In the genomic region with DNA sequence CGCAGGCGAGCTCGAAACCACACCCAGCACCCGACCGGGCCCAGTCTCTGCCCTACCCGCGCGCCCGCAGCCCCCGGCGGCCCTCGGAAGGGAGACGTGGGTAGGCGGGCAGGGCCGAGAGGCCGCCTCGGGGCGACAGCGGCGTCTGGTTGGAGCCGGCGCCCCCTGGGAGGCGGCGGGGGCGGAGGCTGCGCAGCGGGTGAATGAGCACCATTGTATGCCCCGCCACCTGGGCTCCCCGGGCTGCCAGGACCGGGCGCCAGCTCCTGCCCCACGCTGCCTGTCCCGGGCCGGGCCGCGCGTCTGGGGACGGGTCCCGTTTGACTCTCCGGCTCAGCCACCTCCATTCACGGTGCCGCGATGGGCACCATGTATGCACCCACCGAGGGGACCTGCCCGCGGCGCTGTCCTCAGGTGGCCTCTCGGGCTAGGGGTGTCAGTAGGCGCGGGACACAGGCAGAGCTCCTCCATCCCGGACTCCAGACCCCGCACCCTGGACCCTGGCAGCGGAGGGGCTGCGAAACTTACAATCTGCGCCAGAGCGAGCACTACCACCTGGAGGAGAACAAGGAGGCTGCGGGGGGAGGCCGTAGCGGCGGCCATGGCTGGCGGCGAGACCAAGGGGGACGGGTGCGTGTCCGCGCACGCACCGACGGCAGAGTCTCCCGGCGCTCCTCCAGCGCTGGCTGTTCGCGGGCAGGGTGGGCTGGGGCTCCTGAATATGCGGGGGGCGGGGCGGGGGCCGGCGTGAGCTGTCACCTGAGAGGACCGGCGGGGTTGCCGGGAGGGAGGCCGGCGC, we compare ENCODE assay signal across 8 cellular contexts. TPM values are rescaled to one million over a fixed set of nuclear protein-coding genes. Genes with fewer than 3 reads are reported as not detected.
DNase-seq lines count a peak whose midpoint lies in the region; ATAC-seq and TF ChIP-seq lines count a peak whose summit lies in the region.

A gene (minus strand): TSS at position 692 of the 799 bp plus-strand sequence. CDS start 89 bp downstream, at position 603.

- DNase-seq in Calu3: peak; percentile 67
- peak; percentile 29 for DNase-seq in MM.1S
- peak; percentile 62 for DNase-seq in activated CD4-positive, CD25-positive, alpha-beta regulatory T cell treated with anti-CD3 and anti-CD28 coated beads, Interleukin-2, amount 50 U/mL, for 72 hours
- DNase-seq in right lobe of liver: no peak
- DNase-seq in stimulated activated CD4-positive, alpha-beta T cell treated with anti-CD3 and anti-CD28 coated beads, TNF-alpha, amount 100 ng/mL, for 24 hours (ENCODE audit: low read depth in 3 of 3): peak; percentile 17 to 56 (median 26)

- H3K36me3 Mint-ChIP-seq in Calu3 (ENCODE audit: insufficient read depth, unreplicated experiment): peaks cover 26% of the 10 kb centered on the region

- intact Hi-C loops in Calu3 (cut with micrococcal nuclease; ENCODE audit: unreplicated experiment): no loop called here
- intact Hi-C loops in right lobe of liver (cut with DNase I): loop anchor here (10.0 kb wide), 1 partner anchor 172 kb away; no protein-coding TSS in a partner anchor

- H3K4me3 Mint-ChIP-seq in Calu3 (ENCODE audit: low read depth, unreplicated experiment): peak within 1 kb of the TSS; percentile 78

- H3K9me2 ChIP-seq in MM.1S (replicated peaks; ENCODE audit: insufficient read depth, low read length): no peaks in the 10 kb centered on the region

- H3K9me3 ChIP-seq in MM.1S (replicated peaks; ENCODE audit: insufficient read depth, low read length): no peaks in the 10 kb centered on the region
- H3K9me3 ChIP-seq in right lobe of liver: no peaks in the 10 kb centered on the region

- no peaks in the 10 kb centered on the region for H3K79me2 ChIP-seq in MM.1S (ENCODE audit: low read length)

- no peak for TF ChIP-seq POLR2A in right lobe of liver (IDR thresholded peaks at IDR 0.05)

- CTCF ChIA-PET in Calu3 (lab: Charles Lee): interaction anchor here (1.0 to 1.5 kb wide), 3 partner anchors 21 to 88 kb away, joined by 3 to 5 read pairs (median 3); no protein-coding TSS in a partner anchor

- no peak within 1 kb of the TSS for H3K27ac ChIP-seq in MM.1S (ENCODE audit: low read length)
- H3K27ac ChIP-seq in cingulate gyrus (ENCODE audit: low read depth, low read length): peak within 1 kb of the TSS; percentile 94
- H3K27ac ChIP-seq in right lobe of liver: no peak within 1 kb of the TSS

- peak within 1 kb of the TSS; percentile 96 for H2AFZ ChIP-seq in MM.1S (ENCODE audit: low read length)

- TF ChIP-seq CTCF in Calu3 (IDR thresholded peaks at IDR 0.05; ENCODE audit: unreplicated experiment) (no peak), MM.1S (IDR thresholded peaks at IDR 0.05; ENCODE audit: low read length) (no peak), right lobe of liver (IDR thresholded peaks at IDR 0.05) (no peak)

- H3K4me1 ChIP-seq in MM.1S (ENCODE audit: low read length): peaks cover 24% of the 10 kb centered on the region
- H3K4me1 ChIP-seq in right lobe of liver: peaks cover 0 to 13% (median 0%) of the 10 kb centered on the region in 4 donors

- ATAC-seq in right lobe of liver: peak; percentile 31 to 45 (median 38)
- ATAC-seq in GM21529 (IDR thresholded peaks at IDR 0.05; ENCODE audit: unreplicated experiment): no peak
- ATAC-seq in HG03342 (IDR thresholded peaks at IDR 0.05; ENCODE audit: unreplicated experiment): no peak

- H3K4me1 Mint-ChIP-seq in Calu3 (ENCODE audit: low read depth, unreplicated experiment): peaks cover 13% of the 10 kb centered on the region

- H4K20me1 ChIP-seq in MM.1S (ENCODE audit: insufficient read depth, low read length): no peaks in the 10 kb centered on the region

- H3K9me3 Mint-ChIP-seq in Calu3 (ENCODE audit: low read depth, unreplicated experiment): no peaks in the 10 kb centered on the region

- H3K4me2 ChIP-seq in MM.1S (ENCODE audit: low read depth, low read length): peak within 1 kb of the TSS; percentile 94

- H3K27me3 Mint-ChIP-seq in Calu3 (ENCODE audit: unreplicated experiment): peaks cover 44% of the 10 kb centered on the region

- H3K27ac Mint-ChIP-seq in Calu3 (ENCODE audit: unreplicated experiment): no peak within 1 kb of the TSS

- H3K36me3 ChIP-seq in MM.1S (replicated peaks; ENCODE audit: insufficient read depth, low read length) (no peaks in the 10 kb centered on the region), right lobe of liver (no peaks in the 10 kb centered on the region)

- H3K27me3 ChIP-seq in MM.1S (replicated peaks; ENCODE audit: insufficient read depth, low read length) (peaks cover 16% of the 10 kb centered on the region), right lobe of liver (peaks cover 0 to 14% of the 10 kb centered on the region in 2 donors)

- no TSS peak for BruUV-seq in Calu3 (replicated peaks; lab: Mats Ljungman, UMichigan)

- H3F3A ChIP-seq in MM.1S (ENCODE audit: insufficient read depth, low read length): no peaks in the 10 kb centered on the region

- WGBS in right lobe of liver (ENCODE audit: insufficient coverage, low coverage, low lambda C conversion rate, missing lambda C conversion rate): no CpG with 5 or more reads among the region's 84 CpGs

- H3K4me3 ChIP-seq in MM.1S (ENCODE audit: low read length) (peak within 1 kb of the TSS; percentile 60), right lobe of liver (peak within 1 kb of the TSS; percentile 29 to 48 (median 35))

- H3K9ac ChIP-seq in MM.1S (ENCODE audit: low read length): no peak within 1 kb of the TSS; the same call in 1 of the 2 replicates

RNA-seq across cellular contexts. Expression of the gene that starts here (rescaled TPM):
- 3.0 and 3.2 TPM in 2 replicates for total RNA-seq in Calu3 (2022)
- total RNA-seq in right lobe of liver: under 1 TPM; 0.16 to 0.99 (median 0.46) TPM

Comparison
In these comparisons a context has a peak if more than half of its experiments do, and no peak if none do; other contexts are left out.
1. Peak in ATAC-seq and H3K4me3 ChIP-seq in right lobe of liver; RNA of the gene not detected or under 1 TPM.
2. DNase-seq: peak in Calu3 (single experiment), MM.1S (single experiment), activated CD4-positive, CD25-positive, alpha-beta regulatory T cell treated with anti-CD3 and anti-CD28 coated beads, Interleukin-2, amount 50 U/mL, for 72 hours (single experiment) and stimulated activated CD4-positive, alpha-beta T cell treated with anti-CD3 and anti-CD28 coated beads, TNF-alpha, amount 100 ng/mL, for 24 hours (3 of 3); none in right lobe of liver (0 of 3).